Comparison of ENCODE assay signal across 21 cellular contexts in the genomic region with DNA sequence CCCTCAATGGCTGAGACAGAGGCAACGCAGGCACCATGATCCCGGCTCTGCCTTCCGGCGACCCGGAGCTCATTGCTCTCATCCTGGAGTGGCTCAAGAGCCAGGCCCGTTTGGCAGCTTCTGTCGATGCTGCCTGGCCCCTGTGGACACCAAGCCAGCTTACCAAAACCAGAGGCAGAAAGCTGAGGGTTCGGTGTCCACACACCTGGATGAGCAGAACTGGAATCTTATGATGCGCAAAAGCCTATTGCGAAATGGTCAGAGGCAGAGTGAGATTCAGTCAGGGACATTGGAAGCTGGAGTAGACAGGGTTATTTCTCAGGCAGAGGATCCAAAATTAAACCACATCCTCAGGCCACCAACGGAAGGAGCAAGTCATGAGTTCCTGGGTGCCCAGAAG. TPM values are rescaled to one million over a fixed set of nuclear protein-coding genes. Genes with fewer than 3 reads are reported as not detected.
DNase-seq lines count a peak whose midpoint lies in the region; ATAC-seq, FAIRE-seq and TF ChIP-seq lines count a peak whose summit lies in the region.
"Had no signal": no experiment of that assay in that cellular context is flagged by ENCODE, and none has a peak within 500 bp of the region (broad histone marks: within the 10 kb centered on the region; RNA-seq: fewer than 3 reads in every experiment).

No MANE protein-coding gene starts in this region.

- TF ChIP-seq POLR2A in HepG2 (IDR thresholded peaks at IDR 0.05; ENCODE audit: insufficient read depth in 1 of 2, low read depth in 2 of 2, low read length in 2 of 2) (no peak), right lobe of liver (IDR thresholded peaks at IDR 0.05) (no peak), K562 (conservative IDR thresholded peaks at IDR 0.05) (no peak)

- no peak overlapping the region for H2AK5ac ChIP-seq in mesenchymal stem cell (ENCODE audit: low read length, severe bottlenecking)

- H3K4me3 ChIP-seq in HepG2 (replicated peaks in 1 of 3; ENCODE audit: insufficient read depth in 1 of 3, low read depth in 2 of 3, low read length in 3 of 3), result no peak overlapping the region
- no peak overlapping the region for H3K4me3 ChIP-seq in right lobe of liver
- no peak overlapping the region for H3K4me3 ChIP-seq in K562
- H3K4me3 ChIP-seq in mesenchymal stem cell (ENCODE audit: insufficient read depth in 1 of 2, low read depth in 1 of 2, low read length in 2 of 2), result no peak overlapping the region
- H3K4me3 ChIP-seq: A549 had no signal

- H3K9ac ChIP-seq in HepG2 (ENCODE audit: insufficient read depth, low read depth, low read length), result no peak overlapping the region
- H3K9ac ChIP-seq in K562 (ENCODE audit: insufficient read depth in 1 of 2, low read depth in 2 of 2, low read length in 2 of 2), result peak overlapping the region in 1 of 2 experiments; percentile 64; a peak in 1 of 4 replicates
- H3K9ac ChIP-seq in mesenchymal stem cell (ENCODE audit: low read length), result no peak overlapping the region

- H3K27ac ChIP-seq in HepG2 (ENCODE audit: extremely low read length, insufficient read depth, low read length) (no peak overlapping the region), right lobe of liver (no peak overlapping the region), K562 (ENCODE audit: extremely low read depth, low read depth, low read length) (no peak overlapping the region), mesenchymal stem cell (ENCODE audit: low read length, poor library complexity, severe bottlenecking) (no peak overlapping the region)
- H3K27ac ChIP-seq: 22Rv1, C4-2B had no signal

- no peaks in the 10 kb centered on the region for H3K79me1 ChIP-seq in mesenchymal stem cell (replicated peaks; ENCODE audit: low read length, poor library complexity, severe bottlenecking)

- no peak overlapping the region for H3K23ac ChIP-seq in mesenchymal stem cell (ENCODE audit: low read length in 2 of 2)

- no peak overlapping the region for H3K27ac Mint-ChIP-seq in activated CD4-positive, alpha-beta memory T cell treated with anti-CD3 and anti-CD28 coated beads for 36 hours
- H3K27ac Mint-ChIP-seq: CD4-positive, alpha-beta T cell; H9 had no signal

- H3K36me3 ChIP-seq in HepG2 (replicated peaks in 1 of 2; ENCODE audit: control insufficient read depth in 1 of 2, insufficient read depth in 2 of 2, low read length in 2 of 2), result no peaks in the 10 kb centered on the region
- H3K36me3 ChIP-seq in right lobe of liver, result no peaks in the 10 kb centered on the region
- no peaks in the 10 kb centered on the region for H3K36me3 ChIP-seq in K562 (ENCODE audit: control insufficient read depth, insufficient read depth, low read length)
- H3K36me3 ChIP-seq in mesenchymal stem cell (ENCODE audit: control insufficient read depth in 1 of 2, insufficient read depth in 2 of 2, low read depth in 1 of 2, low read length in 2 of 2), result no peaks in the 10 kb centered on the region

- no peak overlapping the region for H4K8ac ChIP-seq in mesenchymal stem cell (ENCODE audit: low read length)

- H3K9me1 ChIP-seq in K562 (ENCODE audit: control insufficient read depth, insufficient read depth, low read length), result no peaks in the 10 kb centered on the region

- no peaks in the 10 kb centered on the region for H3K9me3 ChIP-seq in HepG2 (ENCODE audit: low read length)
- H3K9me3 ChIP-seq in right lobe of liver, result no peaks in the 10 kb centered on the region
- H3K9me3 ChIP-seq in K562 (replicated peaks; ENCODE audit: control insufficient read depth, insufficient read depth, low read depth, low read length), result 0 out of 2 replicates have a peak, but pooled peaks cover 3% of the 10 kb centered on the region
- no peaks in the 10 kb centered on the region for H3K9me3 ChIP-seq in mesenchymal stem cell (ENCODE audit: control insufficient read depth, low read length)
- H3K9me3 ChIP-seq: A549, Caco-2 had no signal

- H3K9me3 Mint-ChIP-seq in activated CD4-positive, alpha-beta memory T cell treated with anti-CD3 and anti-CD28 coated beads for 36 hours, result no peaks in the 10 kb centered on the region
- H3K9me3 Mint-ChIP-seq: CD4-positive, alpha-beta T cell; H9 had no signal

- H3K27me3 ChIP-seq in HepG2 (ENCODE audit: control insufficient read depth in 1 of 2, insufficient read depth in 2 of 2, low read length in 2 of 2) (peaks cover 0 to 5% of the 10 kb centered on the region in 2 experiments; a peak in 1 of 5 replicates), right lobe of liver (no peaks in the 10 kb centered on the region), K562 (ENCODE audit: control insufficient read depth in 2 of 2, insufficient read depth in 2 of 2, low read length in 2 of 2) (no peaks in the 10 kb centered on the region), mesenchymal stem cell (ENCODE audit: control insufficient read depth in 1 of 2, insufficient read depth in 1 of 2, low read length in 2 of 2) (no peaks in the 10 kb centered on the region)

- H2BK5ac ChIP-seq in mesenchymal stem cell (ENCODE audit: low read depth, low read length, poor library complexity, severe bottlenecking), result no peak overlapping the region

- TF ChIP-seq RAD21 in HepG2 (CRISPR knock-in tag; IDR thresholded peaks at IDR 0.05) (no peak), K562 (CRISPR knock-in tag; conservative IDR thresholded peaks at IDR 0.05 in 1 of 2, IDR thresholded peaks at IDR 0.05 in 1 of 2) (no peak)

- H3K27me3 Mint-ChIP-seq in activated CD4-positive, alpha-beta memory T cell treated with anti-CD3 and anti-CD28 coated beads for 36 hours, result no peaks in the 10 kb centered on the region
- H3K27me3 Mint-ChIP-seq: CD4-positive, alpha-beta T cell had no signal

- H2BK120ac ChIP-seq in mesenchymal stem cell (ENCODE audit: low read depth, low read length), result no peak overlapping the region

- TF ChIP-seq CTCF in HepG2 (CRISPR knock-in tag; IDR thresholded peaks at IDR 0.05) (no peak), right lobe of liver (IDR thresholded peaks at IDR 0.05) (no peak), K562 (IDR thresholded peaks at IDR 0.05 in 2 of 3, conservative IDR thresholded peaks at IDR 0.05 in 1 of 3; ENCODE audit: insufficient read depth in 2 of 3, low read depth in 1 of 3, low read length in 3 of 3) (no peak)

- no peak overlapping the region for H3K4me3 Mint-ChIP-seq in activated CD4-positive, alpha-beta memory T cell treated with anti-CD3 and anti-CD28 coated beads for 36 hours
- H3K4me3 Mint-ChIP-seq: CD4-positive, alpha-beta T cell; H9 had no signal

- no peak for DNase-seq in HepG2 (ENCODE audit: low spot score)
- DNase-seq in right lobe of liver, result no peak
- DNase-seq in K562 (ENCODE audit: extremely low read depth in 1 of 4, low spot score in 3 of 4), result no peak
- no peak for DNase-seq in mesenchymal stem cell
- no peak for DNase-seq in activated CD4-positive, alpha-beta memory T cell treated with anti-CD3 and anti-CD28 coated beads for 36 hours
- DNase-seq in activated CD4-positive, alpha-beta T cell treated with anti-CD3 and anti-CD28 coated beads, Interleukin-2, amount 50 U/mL, for 4 hours, result no peak
- DNase-seq: AML-193; Caco-2; CD4-positive, alpha-beta T cell; DMS153; DMS79; GDM1; GOT3; H9 had no signal

- peaks cover 16% of the 10 kb centered on the region for H3K4me1 Mint-ChIP-seq in activated CD4-positive, alpha-beta memory T cell treated with anti-CD3 and anti-CD28 coated beads for 36 hours (ENCODE audit: low read depth)

- in situ Hi-C loops in HepG2 (cut with HindIII; ENCODE audit: extremely low pct_ligation_motif_present, low pct_unique_long_range_greater_than_20kb), result no loop called here
- in situ Hi-C loops in K562 (cut with MboI), result no loop called here

- WGBS in HepG2 (ENCODE audit: low lambda C conversion rate), result 61% methylated on average over 11 of the region's 11 CpGs
- WGBS in right lobe of liver (ENCODE audit: insufficient coverage, low coverage, low lambda C conversion rate, missing lambda C conversion rate), result 94% methylated on average over 10 of the region's 11 CpGs
- 62% methylated on average over 11 of the region's 11 CpGs for WGBS in K562 (ENCODE audit: insufficient coverage, low coverage, missing lambda C conversion rate)
- 91% methylated on average over 11 of the region's 11 CpGs for WGBS in mesenchymal stem cell

- POLR2A ChIA-PET in HepG2 (lab: Yijun Ruan, JAX), result no interaction called here
- POLR2A ChIA-PET in K562 (lab: Yijun Ruan, JAX), result interaction anchor here (1.0 kb wide), 1 partner anchor 8 kb away, joined by 3 read pairs; no protein-coding TSS in a partner anchor
- POLR2A ChIA-PET in activated CD4-positive, alpha-beta memory T cell treated with anti-CD3 and anti-CD28 coated beads for 36 hours (lab: Charles Lee), result no interaction called here

- H3K4me1 ChIP-seq in HepG2 (ENCODE audit: insufficient read depth, low read length) (no peaks in the 10 kb centered on the region), right lobe of liver (no peaks in the 10 kb centered on the region), K562 (replicated peaks in 1 of 2; ENCODE audit: control insufficient read depth in 2 of 2, insufficient read depth in 2 of 2, low read length in 2 of 2) (peaks cover 3 to 6% of the 10 kb centered on the region in 2 experiments; a peak in 2 of 5 replicates), mesenchymal stem cell (ENCODE audit: control insufficient read depth, insufficient read depth, low read depth, low read length) (no peaks in the 10 kb centered on the region)
- H3K4me1 ChIP-seq: Caco-2 had no signal

- CTCF ChIA-PET in HepG2 (lab: Yijun Ruan, JAX; ENCODE audit: low intra/inter-chr PET ratio, low total read pairs) (no interaction called here), K562 (lab: Yijun Ruan, JAX; ENCODE audit: low intra/inter-chr PET ratio) (no interaction called here)
- CTCF ChIA-PET in activated CD4-positive, alpha-beta memory T cell treated with anti-CD3 and anti-CD28 coated beads for 36 hours (lab: Charles Lee), result interaction anchor here (0.7 kb wide), 1 partner anchor 580 kb away, joined by 3 read pairs; no protein-coding TSS in a partner anchor

- FAIRE-seq in HepG2 (lab: Jason Lieb, UNC), result no peak
- no peak for FAIRE-seq in K562 (lab: Jason Lieb, UNC)
- FAIRE-seq: A549, GM12892, GM18507 had no signal

- H3K36me3 Mint-ChIP-seq in activated CD4-positive, alpha-beta memory T cell treated with anti-CD3 and anti-CD28 coated beads for 36 hours, result no peaks in the 10 kb centered on the region

- BruUV-seq in HepG2 (replicated peaks; lab: Mats Ljungman, UMichigan), result no TSS peak
- BruUV-seq in K562 (replicated peaks; lab: Mats Ljungman, UMichigan), result no TSS peak

- TF ChIP-seq EP300 in HepG2 (IDR thresholded peaks at IDR 0.05; ENCODE audit: low read depth in 2 of 2, low read length in 2 of 2), result no peak
- TF ChIP-seq EP300 in HepG2 (CRISPR knock-in tag; IDR thresholded peaks at IDR 0.05; ENCODE audit: borderline replicate concordance), result no peak
- TF ChIP-seq EP300 in K562 (IDR thresholded peaks at IDR 0.05; ENCODE audit: low read length), result no peak

- no peak overlapping the region for H2BK12ac ChIP-seq in mesenchymal stem cell (ENCODE audit: low read length in 2 of 2)

- H4K20me1 ChIP-seq in HepG2 (ENCODE audit: insufficient read depth, low read length), result no peaks in the 10 kb centered on the region
- H4K20me1 ChIP-seq in K562 (replicated peaks; ENCODE audit: control insufficient read depth, insufficient read depth, low read length), result no peaks in the 10 kb centered on the region

- no peaks in the 10 kb centered on the region for H3K79me2 ChIP-seq in HepG2 (ENCODE audit: insufficient read depth, low read length)
- no peaks in the 10 kb centered on the region for H3K79me2 ChIP-seq in K562 (ENCODE audit: control insufficient read depth, insufficient read depth, low read length)

- no peak for ATAC-seq in HepG2
- ATAC-seq in right lobe of liver, result no peak
- no peak; the same call in 2 of the 3 replicates for ATAC-seq in K562
- ATAC-seq in HG03097 (IDR thresholded peaks at IDR 0.05; ENCODE audit: low FRiP score, unreplicated experiment), result no peak
- no peak for ATAC-seq in GM21529 (IDR thresholded peaks at IDR 0.05; ENCODE audit: unreplicated experiment)
- ATAC-seq: A549 had no signal

- H3K18ac ChIP-seq in mesenchymal stem cell (ENCODE audit: low read depth in 1 of 2, low read length in 2 of 2), result no peak overlapping the region

- no peak overlapping the region for H2AFZ ChIP-seq in HepG2 (ENCODE audit: low read length)
- peak overlapping the region; percentile 16 for H2AFZ ChIP-seq in K562 (ENCODE audit: low read depth, low read length)
- no peak overlapping the region for H2AFZ ChIP-seq in mesenchymal stem cell (ENCODE audit: low read depth, low read length)

- intact Hi-C loops in HepG2 (cut with micrococcal nuclease; ENCODE audit: unreplicated experiment), result no loop called here
- intact Hi-C loops in right lobe of liver (cut with DNase I), result no loop called here
- intact Hi-C loops in K562 (cut with micrococcal nuclease), result no loop called here
- intact Hi-C loops in activated CD4-positive, alpha-beta memory T cell treated with anti-CD3 and anti-CD28 coated beads for 36 hours (cut with micrococcal nuclease), result no loop called here

- peak overlapping the region; percentile 12 for H2BK15ac ChIP-seq in mesenchymal stem cell (ENCODE audit: low read depth, poor library complexity, severe bottlenecking)

- no peak overlapping the region for H3K14ac ChIP-seq in mesenchymal stem cell (ENCODE audit: low read length in 2 of 2)

- H3K4me2 ChIP-seq in HepG2 (ENCODE audit: low read depth, low read length), result no peak overlapping the region
- no peak overlapping the region for H3K4me2 ChIP-seq in K562 (ENCODE audit: insufficient read depth, low read length)
- H3K4me2 ChIP-seq in mesenchymal stem cell (ENCODE audit: low read length, poor library complexity, severe bottlenecking), result no peak overlapping the region

- no peak overlapping the region for H4K91ac ChIP-seq in mesenchymal stem cell (ENCODE audit: low read length)

- H3K4ac ChIP-seq in mesenchymal stem cell (ENCODE audit: low read depth in 1 of 2, low read length in 2 of 2), result no peak overlapping the region

RNA-seq across cellular contexts. Expression of a gene that starts 34.9 kb away (rescaled TPM):
- 44.0 and 50.0 TPM in 2 replicates for total RNA-seq in HepG2 (2016; rRNA removed; fragmentation: Illumina TruSeq; extraction: Trizol)
- 15.3 and 17.9 TPM in 2 replicates for total RNA-seq in HepG2 (2016; cell fraction: cytosol; rRNA removed; fragmentation: Illumina TruSeq; extraction: Trizol; ENCODE audit: low read depth)
- 39.7 and 48.5 TPM in 2 replicates for total RNA-seq in HepG2 (2016; cell fraction: insoluble cytoplasmic fraction; rRNA removed; fragmentation: Illumina TruSeq; extraction: Trizol)
- total RNA-seq in HepG2 (2016; cell fraction: membrane; rRNA removed; fragmentation: Illumina TruSeq; extraction: Trizol), result 31.9 and 33.8 TPM in 2 replicates
- 48.5 and 49.4 TPM in 2 replicates for total RNA-seq in HepG2 (2016; cell fraction: nucleus; rRNA removed; fragmentation: Illumina TruSeq; extraction: Trizol)
- 76.1 and 76.3 TPM in 2 replicates for polyA plus RNA-seq in HepG2 (2011; rRNA removed)
- polyA plus RNA-seq in HepG2 (2011; cell fraction: cytosol; rRNA removed), result 82.7 and 83.0 TPM in 2 replicates
- polyA plus RNA-seq in HepG2 (2011; cell fraction: nucleus; rRNA removed), result 170 and 172 TPM in 2 replicates
- 35.4 and 51.3 TPM in 2 replicates for polyA plus RNA-seq in HepG2 (2012)
- 8.5 and 8.6 TPM in 2 replicates for polyA plus RNA-seq in HepG2 (2016; cell fraction: cytosol; fragmentation: Illumina TruSeq; extraction: Trizol; ENCODE audit: low read depth)
- polyA plus RNA-seq in HepG2 (2016; cell fraction: insoluble cytoplasmic fraction; fragmentation: Illumina TruSeq; extraction: Trizol; ENCODE audit: low read depth), result 37.9 and 44.1 TPM in 2 replicates
- polyA plus RNA-seq in HepG2 (2016; cell fraction: membrane; fragmentation: Illumina TruSeq; extraction: Trizol; ENCODE audit: low read depth), result 16.3 and 18.7 TPM in 2 replicates
- polyA plus RNA-seq in HepG2 (2016; cell fraction: nucleus; fragmentation: Illumina TruSeq; extraction: Trizol; ENCODE audit: insufficient read depth, low read depth), result 82.0 and 82.8 TPM in 2 replicates
- 89.5 and 113 TPM in 2 replicates for polyA minus RNA-seq in HepG2 (2011; rRNA and poly(A)+ RNA removed; ENCODE audit: low replicate concordance)
- polyA minus RNA-seq in HepG2 (2011; cell fraction: cytosol; rRNA and poly(A)+ RNA removed), result 43.2 and 45.1 TPM in 2 replicates
- polyA minus RNA-seq in HepG2 (2011; cell fraction: nucleus; rRNA and poly(A)+ RNA removed), result 66.8 and 68.0 TPM in 2 replicates
- 10 to 100 TPM; 11.3 to 41.4 (median 22.3) TPM for total RNA-seq in right lobe of liver
- total RNA-seq in K562 (2011; cell fraction: chromatin; rRNA removed; ENCODE audit: low replicate concordance), result 63.6 and 121 TPM in 2 replicates
- total RNA-seq in K562 (2011; cell fraction: nucleolus; rRNA removed), result 64.2 and 69.3 TPM in 2 replicates
- 73.3 and 83.1 TPM in 2 replicates for total RNA-seq in K562 (2011; cell fraction: nucleoplasm; rRNA removed)
- 40.1 and 65.8 TPM in 2 replicates for total RNA-seq in K562 (2014; rRNA removed)
- total RNA-seq in K562 (2014; rRNA removed; fragmentation: Illumina TruSeq; extraction: Trizol), result 49.2 and 54.5 TPM in 2 replicates
- 43.5 and 47.9 TPM in 2 replicates for total RNA-seq in K562 (2015; rRNA removed; fragmentation: Illumina TruSeq; extraction: Trizol)
- total RNA-seq in K562 (2021), result 44.6 and 49.3 TPM in 2 replicates
- 55.5 and 56.3 TPM in 2 replicates for polyA plus RNA-seq in K562 (2011; rRNA removed)
- polyA plus RNA-seq in K562 (2011; cell fraction: cytosol; rRNA removed), result 68.0 and 84.8 TPM in 2 replicates
- 110 and 144 TPM in 2 replicates for polyA plus RNA-seq in K562 (2011; cell fraction: nucleus; rRNA removed)
- 43.2 and 67.0 TPM in 2 replicates for polyA plus RNA-seq in K562 (2012)
- polyA plus RNA-seq in K562 (2014; fragmentation: Illumina TruSeq; extraction: Trizol), result 60.9 and 77.7 TPM in 2 replicates
- polyA plus RNA-seq in K562 (2014; fragmentation: Nextera tagmentation; extraction: Ambion mirVana), result 10 to 100 TPM; 16.1 to 18.0 TPM
- 40.6 and 43.7 TPM in 2 replicates for polyA plus RNA-seq in K562 (2014; rRNA removed)
- 62.8 and 65.0 TPM in 2 replicates for polyA minus RNA-seq in K562 (2011; rRNA and poly(A)+ RNA removed)
- 20.3 and 31.7 TPM in 2 replicates for polyA minus RNA-seq in K562 (2011; cell fraction: cytosol; rRNA and poly(A)+ RNA removed)
- polyA minus RNA-seq in K562 (2011; cell fraction: nucleus; rRNA and poly(A)+ RNA removed), result 54.0 and 105 TPM in 2 replicates
- 69.8 TPM for polyA plus RNA-seq in mesenchymal stem cell (2013, experiment 1 of 2)
- polyA plus RNA-seq in mesenchymal stem cell (2013, experiment 2 of 2), result 65.2 TPM
- 10 to 100 TPM; 45.9 to 51.4 TPM for total RNA-seq in activated CD4-positive, alpha-beta memory T cell treated with anti-CD3 and anti-CD28 coated beads for 36 hours
